9 cellular contexts compared by ENCODE assay signal in the genomic region with DNA sequence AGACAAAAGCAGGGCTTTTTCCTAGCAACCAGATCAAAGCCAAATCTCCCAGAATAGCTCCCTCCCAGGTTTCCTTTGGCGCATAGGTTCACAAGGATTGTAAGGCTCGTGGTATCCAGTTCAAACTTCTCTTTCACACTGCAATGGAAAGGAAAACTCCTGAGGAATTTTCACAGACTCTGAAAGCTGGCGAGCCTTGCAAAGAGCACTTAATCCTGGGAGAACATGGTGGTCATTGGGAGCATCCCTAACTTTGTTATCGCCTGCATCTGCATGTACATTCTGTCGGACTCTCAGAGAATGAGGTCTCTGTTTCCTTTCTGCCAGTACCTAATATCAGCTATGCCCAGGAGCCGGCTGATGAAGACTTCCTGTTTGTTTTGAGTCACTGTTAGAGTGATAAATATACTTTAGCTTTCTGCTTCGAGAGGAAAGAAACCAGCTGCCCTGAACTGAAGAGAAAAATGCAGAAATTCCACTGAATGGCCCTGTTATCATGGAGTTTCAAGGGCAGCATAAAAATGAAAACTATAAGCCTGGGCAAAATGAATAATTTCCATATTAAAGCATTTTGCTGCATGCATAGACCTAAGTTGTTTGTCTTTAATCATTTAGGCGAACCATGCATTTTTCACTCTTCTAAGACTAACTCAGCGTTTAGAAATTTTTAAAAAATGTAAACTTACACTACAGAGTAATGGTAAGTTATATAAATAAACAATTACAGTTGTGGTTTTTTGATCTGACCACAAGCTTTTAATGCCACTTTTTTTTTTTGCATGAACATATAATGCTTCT.
A peak's percentile ranks its signal among the peaks of the same experiment; 100 is the strongest.
DNase-seq lines count a peak whose midpoint lies in the region; ATAC-seq and TF ChIP-seq lines count a peak whose summit lies in the region.
"Had no signal": no experiment of that assay in that cellular context is flagged by ENCODE, and none has a peak within 500 bp of the region (broad histone marks: within the 10 kb centered on the region; RNA-seq: fewer than 3 reads in every experiment).

No MANE protein-coding gene starts in this region.

- no peaks in the 10 kb centered on the region for H3K36me3 Mint-ChIP-seq in T-helper 2 cell treated with Interferon-gamma antibody and Interleukin-4, amounts not matched to agents 5 μg/mL and 100 μg/mL, for 36 hours (ENCODE audit: low read depth)
- H3K36me3 Mint-ChIP-seq: CD4-positive, CD25-positive, alpha-beta regulatory T cell had no signal

- no peak overlapping the region for H3K27ac Mint-ChIP-seq in T-helper 2 cell treated with Interferon-gamma antibody and Interleukin-4, amounts not matched to agents 5 μg/mL and 100 μg/mL, for 36 hours
- H3K27ac Mint-ChIP-seq: CD4-positive, CD25-positive, alpha-beta regulatory T cell had no signal

- H3K27me3 ChIP-seq in heart left ventricle: no peaks in the 10 kb centered on the region
- no peaks in the 10 kb centered on the region for H3K27me3 ChIP-seq in PC-3 (ENCODE audit: low read length)
- H3K27me3 ChIP-seq in skeletal muscle satellite cell (ENCODE audit: control insufficient read depth, insufficient read depth, low read length): no peaks in the 10 kb centered on the region

- no peaks in the 10 kb centered on the region for H3K79me2 ChIP-seq in PC-3 (ENCODE audit: low read length)

- H3K9ac ChIP-seq in PC-3 (ENCODE audit: low read length) (no peak overlapping the region), skeletal muscle satellite cell (ENCODE audit: low read depth, low read length) (no peak overlapping the region)

- CTCF ChIA-PET in PC-3 (lab: Charles Lee): interaction anchor here (0.6 kb wide), 2 partner anchors 55 to 60 kb away, joined by 3 read pairs; no protein-coding TSS in a partner anchor

- POLR2A ChIA-PET in PC-3 (lab: Charles Lee; ENCODE audit: unreplicated experiment): no interaction called here

- H3K4me2 ChIP-seq in PC-3 (ENCODE audit: low read length) (peak overlapping the region; percentile 70), skeletal muscle satellite cell (ENCODE audit: low read length) (peak overlapping the region; percentile 63)

- peaks cover 0 to 7% (median 0%) of the 10 kb centered on the region in 12 donors for H3K9me3 ChIP-seq in heart left ventricle
- no peaks in the 10 kb centered on the region for H3K9me3 ChIP-seq in PC-3 (ENCODE audit: low read length)
- H3K9me3 ChIP-seq in skeletal muscle satellite cell (replicated peaks; ENCODE audit: low read length): no peaks in the 10 kb centered on the region

- ATAC-seq in heart left ventricle: peak in 3 of 4 donors; percentile 44 to 50 (median 49)
- ATAC-seq in HG03064 (IDR thresholded peaks at IDR 0.05; ENCODE audit: low read depth, unreplicated experiment): peak; percentile 89
- peak; percentile 97 for ATAC-seq in PC-3

- H3K27ac ChIP-seq in heart left ventricle (peak overlapping the region in 3 of 12 donors; percentile 17 to 47 (median 38)), PC-3 (ENCODE audit: low read length) (peak overlapping the region; percentile 73)

- no peaks in the 10 kb centered on the region for H4K20me1 ChIP-seq in PC-3 (ENCODE audit: low read length)

- H3K4me1 ChIP-seq in heart left ventricle (peaks cover 0 to 17% (median 0%) of the 10 kb centered on the region in 12 donors), PC-3 (ENCODE audit: insufficient read depth, low read length) (peaks cover 19% of the 10 kb centered on the region), skeletal muscle satellite cell (ENCODE audit: control insufficient read depth, insufficient read depth, low read length) (peaks cover 16% of the 10 kb centered on the region)

- WGBS in heart left ventricle, 4 donors: 33 to 45% (median 37%) methylated on average over 9 of the region's 9 CpGs

- no peak for TF ChIP-seq POLR2A in heart left ventricle (IDR thresholded peaks at IDR 0.05)

- H3K9me3 Mint-ChIP-seq in T-helper 2 cell treated with Interferon-gamma antibody and Interleukin-4, amounts not matched to agents 5 μg/mL and 100 μg/mL, for 36 hours: no peaks in the 10 kb centered on the region

- DNase-seq in heart left ventricle: no peak
- no peak for DNase-seq in cardiac septum (ENCODE audit: low spot score)
- peak; percentile 83 for DNase-seq in PC-3
- peak; percentile 17 for DNase-seq in fibroblast of mammary gland (ENCODE audit: low read depth)
- DNase-seq in T-helper 2 cell treated with Interferon-gamma antibody and Interleukin-4, amounts not matched to agents 5 μg/mL and 100 μg/mL, for 36 hours (ENCODE audit: low spot score): no peak
- no peak for DNase-seq in NCI-H146 (lab: John Stamatoyannopoulos, UW)

- H3K4me3 ChIP-seq in heart left ventricle: peak overlapping the region in 2 of 12 donors; percentile 2 to 11
- peak overlapping the region; percentile 29; the same call in 1 of the 2 replicates for H3K4me3 ChIP-seq in PC-3 (ENCODE audit: low read length)
- no peak overlapping the region for H3K4me3 ChIP-seq in fibroblast of mammary gland (ENCODE audit: control insufficient read depth, low read depth, low read length)
- peak overlapping the region; percentile 12 for H3K4me3 ChIP-seq in skeletal muscle satellite cell (ENCODE audit: low read length)

- peaks cover 54% of the 10 kb centered on the region for H3K27me3 Mint-ChIP-seq in T-helper 2 cell treated with Interferon-gamma antibody and Interleukin-4, amounts not matched to agents 5 μg/mL and 100 μg/mL, for 36 hours (ENCODE audit: low read depth)

- no TSS peak for BruUV-seq in PC-3 (replicated peaks; lab: Mats Ljungman, UMichigan)

- H3K4me1 Mint-ChIP-seq in T-helper 2 cell treated with Interferon-gamma antibody and Interleukin-4, amounts not matched to agents 5 μg/mL and 100 μg/mL, for 36 hours (ENCODE audit: low read depth): peaks cover 3% of the 10 kb centered on the region

- peak overlapping the region; percentile 17; the same call in 1 of the 2 replicates for H2AFZ ChIP-seq in PC-3 (ENCODE audit: low read length)

- intact Hi-C loops in heart left ventricle (cut with DNase I) (no loop called here), cardiac septum (cut with DNase I) (no loop called here), PC-3 (cut with micrococcal nuclease) (loop anchor here (1.0 to 10.0 kb wide), 3 partner anchors 42 to 261 kb away; a partner anchor contains a TSS)

- H3K4me3 Mint-ChIP-seq in T-helper 2 cell treated with Interferon-gamma antibody and Interleukin-4, amounts not matched to agents 5 μg/mL and 100 μg/mL, for 36 hours: no peak overlapping the region
- H3K4me3 Mint-ChIP-seq: CD4-positive, CD25-positive, alpha-beta regulatory T cell had no signal

- 0 out of 2 replicates have a peak, but pooled peaks cover 3% of the 10 kb centered on the region for H3K9me2 ChIP-seq in PC-3 (replicated peaks; ENCODE audit: low read length)

- H3F3A ChIP-seq in PC-3 (ENCODE audit: low read length, unreplicated experiment): no peaks in the 10 kb centered on the region

- no peak for TF ChIP-seq CTCF in heart left ventricle (IDR thresholded peaks at IDR 0.05)
- TF ChIP-seq CTCF in PC-3 (conservative IDR thresholded peaks at IDR 0.05; ENCODE audit: low read depth, low read length): no peak
- TF ChIP-seq CTCF in fibroblast of mammary gland (conservative IDR thresholded peaks at IDR 0.05; ENCODE audit: control insufficient read depth, insufficient read depth, low read depth, low read length): no peak

- H3K36me3 ChIP-seq in heart left ventricle (no peaks in the 10 kb centered on the region), PC-3 (ENCODE audit: low read depth, low read length) (no peaks in the 10 kb centered on the region), skeletal muscle satellite cell (ENCODE audit: insufficient read depth, low read length) (no peaks in the 10 kb centered on the region)

Comparison
In these comparisons a context has a peak if more than half of its experiments do, and no peak if none do; other contexts are left out.
1. DNase-seq: peak in PC-3 (single experiment) and fibroblast of mammary gland (single experiment); none in heart left ventricle (0 of 5), cardiac septum (single experiment), T-helper 2 cell treated with Interferon-gamma antibody and Interleukin-4, amounts not matched to agents 5 μg/mL and 100 μg/mL, for 36 hours (single experiment) and NCI-H146 (single experiment).
2. Peak in every context shown above with its lines, with median percentiles within 50 percentile points of each other: ATAC-seq.